Comparison of ENCODE assay signal across 1 cellular context in the genomic region with DNA sequence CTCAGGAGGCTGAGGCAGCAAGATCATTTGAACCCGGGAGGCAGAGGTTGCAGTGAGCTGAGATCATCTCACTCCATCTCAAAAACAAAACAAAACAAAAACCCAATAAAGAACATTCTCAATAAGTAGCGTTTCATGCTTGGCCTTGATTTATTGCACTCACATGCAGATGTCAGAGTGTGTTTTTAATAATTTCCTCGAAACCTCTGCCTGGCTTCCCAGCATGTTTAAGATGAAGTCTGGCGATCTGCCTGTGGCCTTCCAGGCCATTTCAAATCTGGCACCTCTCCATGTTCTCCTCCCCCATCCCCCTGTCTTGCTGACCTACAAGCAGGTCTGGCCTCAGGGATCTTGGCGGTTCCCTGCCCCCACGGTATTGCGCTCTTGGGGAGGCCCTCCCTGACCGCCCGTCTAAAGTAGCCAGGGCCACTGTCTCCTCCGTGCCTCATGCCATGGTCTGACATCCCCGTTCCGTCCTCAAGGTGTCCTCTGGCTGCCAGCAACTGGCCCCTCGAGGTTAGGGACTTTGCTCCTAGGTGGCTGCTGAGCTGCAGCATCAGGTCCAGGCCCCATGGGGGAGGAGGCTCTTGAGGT.
TF ChIP-seq lines count a peak whose summit lies in the region.

No MANE protein-coding gene starts in this region.

TF ChIP-seq in H1, 55 proteins besides CTCF, POLR2A, EP300 and RAD21:
- TF ChIP-seq CHD1 (IDR thresholded peaks at IDR 0.05; ENCODE audit: low read depth, low read length) (no peak), ASH2L (IDR thresholded peaks at IDR 0.05; ENCODE audit: low read length) (no peak), JUND (IDR thresholded peaks at IDR 0.05; ENCODE audit: low read length) (no peak), CBX8 (IDR thresholded peaks at IDR 0.05; ENCODE audit: borderline replicate concordance, low read depth, low read length) (no peak), SIX5 (IDR thresholded peaks at IDR 0.05; ENCODE audit: low read depth, low read length) (no peak), TAF7 (optimal IDR thresholded peaks at IDR 0.05; ENCODE audit: borderline replicate concordance, low read depth, low read length) (no peak)
- TF ChIP-seq, protein P1, sequence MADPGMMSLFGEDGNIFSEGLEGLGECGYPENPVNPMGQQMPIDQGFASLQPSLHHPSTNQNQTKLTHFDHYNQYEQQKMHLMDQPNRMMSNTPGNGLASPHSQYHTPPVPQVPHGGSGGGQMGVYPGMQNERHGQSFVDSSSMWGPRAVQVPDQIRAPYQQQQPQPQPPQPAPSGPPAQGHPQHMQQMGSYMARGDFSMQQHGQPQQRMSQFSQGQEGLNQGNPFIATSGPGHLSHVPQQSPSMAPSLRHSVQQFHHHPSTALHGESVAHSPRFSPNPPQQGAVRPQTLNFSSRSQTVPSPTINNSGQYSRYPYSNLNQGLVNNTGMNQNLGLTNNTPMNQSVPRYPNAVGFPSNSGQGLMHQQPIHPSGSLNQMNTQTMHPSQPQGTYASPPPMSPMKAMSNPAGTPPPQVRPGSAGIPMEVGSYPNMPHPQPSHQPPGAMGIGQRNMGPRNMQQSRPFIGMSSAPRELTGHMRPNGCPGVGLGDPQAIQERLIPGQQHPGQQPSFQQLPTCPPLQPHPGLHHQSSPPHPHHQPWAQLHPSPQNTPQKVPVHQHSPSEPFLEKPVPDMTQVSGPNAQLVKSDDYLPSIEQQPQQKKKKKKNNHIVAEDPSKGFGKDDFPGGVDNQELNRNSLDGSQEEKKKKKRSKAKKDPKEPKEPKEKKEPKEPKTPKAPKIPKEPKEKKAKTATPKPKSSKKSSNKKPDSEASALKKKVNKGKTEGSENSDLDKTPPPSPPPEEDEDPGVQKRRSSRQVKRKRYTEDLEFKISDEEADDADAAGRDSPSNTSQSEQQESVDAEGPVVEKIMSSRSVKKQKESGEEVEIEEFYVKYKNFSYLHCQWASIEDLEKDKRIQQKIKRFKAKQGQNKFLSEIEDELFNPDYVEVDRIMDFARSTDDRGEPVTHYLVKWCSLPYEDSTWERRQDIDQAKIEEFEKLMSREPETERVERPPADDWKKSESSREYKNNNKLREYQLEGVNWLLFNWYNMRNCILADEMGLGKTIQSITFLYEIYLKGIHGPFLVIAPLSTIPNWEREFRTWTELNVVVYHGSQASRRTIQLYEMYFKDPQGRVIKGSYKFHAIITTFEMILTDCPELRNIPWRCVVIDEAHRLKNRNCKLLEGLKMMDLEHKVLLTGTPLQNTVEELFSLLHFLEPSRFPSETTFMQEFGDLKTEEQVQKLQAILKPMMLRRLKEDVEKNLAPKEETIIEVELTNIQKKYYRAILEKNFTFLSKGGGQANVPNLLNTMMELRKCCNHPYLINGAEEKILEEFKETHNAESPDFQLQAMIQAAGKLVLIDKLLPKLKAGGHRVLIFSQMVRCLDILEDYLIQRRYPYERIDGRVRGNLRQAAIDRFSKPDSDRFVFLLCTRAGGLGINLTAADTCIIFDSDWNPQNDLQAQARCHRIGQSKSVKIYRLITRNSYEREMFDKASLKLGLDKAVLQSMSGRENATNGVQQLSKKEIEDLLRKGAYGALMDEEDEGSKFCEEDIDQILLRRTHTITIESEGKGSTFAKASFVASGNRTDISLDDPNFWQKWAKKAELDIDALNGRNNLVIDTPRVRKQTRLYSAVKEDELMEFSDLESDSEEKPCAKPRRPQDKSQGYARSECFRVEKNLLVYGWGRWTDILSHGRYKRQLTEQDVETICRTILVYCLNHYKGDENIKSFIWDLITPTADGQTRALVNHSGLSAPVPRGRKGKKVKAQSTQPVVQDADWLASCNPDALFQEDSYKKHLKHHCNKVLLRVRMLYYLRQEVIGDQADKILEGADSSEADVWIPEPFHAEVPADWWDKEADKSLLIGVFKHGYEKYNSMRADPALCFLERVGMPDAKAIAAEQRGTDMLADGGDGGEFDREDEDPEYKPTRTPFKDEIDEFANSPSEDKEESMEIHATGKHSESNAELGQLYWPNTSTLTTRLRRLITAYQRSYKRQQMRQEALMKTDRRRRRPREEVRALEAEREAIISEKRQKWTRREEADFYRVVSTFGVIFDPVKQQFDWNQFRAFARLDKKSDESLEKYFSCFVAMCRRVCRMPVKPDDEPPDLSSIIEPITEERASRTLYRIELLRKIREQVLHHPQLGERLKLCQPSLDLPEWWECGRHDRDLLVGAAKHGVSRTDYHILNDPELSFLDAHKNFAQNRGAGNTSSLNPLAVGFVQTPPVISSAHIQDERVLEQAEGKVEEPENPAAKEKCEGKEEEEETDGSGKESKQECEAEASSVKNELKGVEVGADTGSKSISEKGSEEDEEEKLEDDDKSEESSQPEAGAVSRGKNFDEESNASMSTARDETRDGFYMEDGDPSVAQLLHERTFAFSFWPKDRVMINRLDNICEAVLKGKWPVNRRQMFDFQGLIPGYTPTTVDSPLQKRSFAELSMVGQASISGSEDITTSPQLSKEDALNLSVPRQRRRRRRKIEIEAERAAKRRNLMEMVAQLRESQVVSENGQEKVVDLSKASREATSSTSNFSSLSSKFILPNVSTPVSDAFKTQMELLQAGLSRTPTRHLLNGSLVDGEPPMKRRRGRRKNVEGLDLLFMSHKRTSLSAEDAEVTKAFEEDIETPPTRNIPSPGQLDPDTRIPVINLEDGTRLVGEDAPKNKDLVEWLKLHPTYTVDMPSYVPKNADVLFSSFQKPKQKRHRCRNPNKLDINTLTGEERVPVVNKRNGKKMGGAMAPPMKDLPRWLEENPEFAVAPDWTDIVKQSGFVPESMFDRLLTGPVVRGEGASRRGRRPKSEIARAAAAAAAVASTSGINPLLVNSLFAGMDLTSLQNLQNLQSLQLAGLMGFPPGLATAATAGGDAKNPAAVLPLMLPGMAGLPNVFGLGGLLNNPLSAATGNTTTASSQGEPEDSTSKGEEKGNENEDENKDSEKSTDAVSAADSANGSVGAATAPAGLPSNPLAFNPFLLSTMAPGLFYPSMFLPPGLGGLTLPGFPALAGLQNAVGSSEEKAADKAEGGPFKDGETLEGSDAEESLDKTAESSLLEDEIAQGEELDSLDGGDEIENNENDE (IDR thresholded peaks at IDR 0.05; ENCODE audit: insufficient replicate concordance, low read length) = no peak
